Comparison of ENCODE assay signal across 9 cellular contexts in genomic region chr2:68463287-68463877, GRCh38. TPM values are rescaled to one million over a fixed set of nuclear protein-coding genes. Genes with fewer than 3 reads are reported as not detected.
DNase-seq lines count a peak whose midpoint lies in the region; ATAC-seq and TF ChIP-seq lines count a peak whose summit lies in the region.
"Had no signal": no experiment of that assay in that cellular context is flagged by ENCODE, and none has a peak within 500 bp of the region (broad histone marks: within the 10 kb centered on the region; RNA-seq: fewer than 3 reads in every experiment).

No MANE protein-coding gene starts in this region.

- H3K36me3 ChIP-seq in DOHH2 (ENCODE audit: control insufficient read depth, low read length): peaks cover 13% of the 10 kb centered on the region

- no peaks in the 10 kb centered on the region for H4K20me1 ChIP-seq in DOHH2 (ENCODE audit: control insufficient read depth, insufficient read depth, low read depth, low read length)

- DNase-seq in fibroblast of villous mesenchyme (ENCODE audit: low read depth): peak; percentile 71
- DNase-seq in retina: peak; percentile 26
- DNase-seq in activated T-cell treated with anti-CD3 and anti-CD28 coated beads, Interleukin-2, amount 50 U/mL, for 1 hour: no peak

- no peak for ATAC-seq in SK-N-SH treated with all-trans-retinoic acid at 6 μM for 48 hours
- ATAC-seq in GM18861 (IDR thresholded peaks at IDR 0.05; ENCODE audit: unreplicated experiment): no peak
- no peak for ATAC-seq in HG02571 (IDR thresholded peaks at IDR 0.05; ENCODE audit: unreplicated experiment)

- no peak overlapping the region for H3K27ac ChIP-seq in DOHH2 (ENCODE audit: low read depth, low read length)
- H3K27ac ChIP-seq: SK-N-MC had no signal

- no peaks in the 10 kb centered on the region for H3K27me3 ChIP-seq in DOHH2 (ENCODE audit: control insufficient read depth, low read length)

- H3K9me2 ChIP-seq in DOHH2 (replicated peaks; ENCODE audit: control insufficient read depth, low read length): no peaks in the 10 kb centered on the region

- peak; percentile 75 for TF ChIP-seq CTCF in DOHH2 (IDR thresholded peaks at IDR 0.05; ENCODE audit: low read depth, low read length, poor library complexity, severe bottlenecking)
- TF ChIP-seq CTCF in LNCAP (IDR thresholded peaks at IDR 0.05): peak; percentile 58
- peak; percentile 77 for TF ChIP-seq CTCF in fibroblast of villous mesenchyme (IDR thresholded peaks at IDR 0.05; ENCODE audit: insufficient read depth, low read depth, low read length)

- peak overlapping the region; percentile 29; the same call in 1 of the 2 replicates for H3K4me2 ChIP-seq in DOHH2 (ENCODE audit: low read length)

- peaks cover 16% of the 10 kb centered on the region for H3K79me2 ChIP-seq in DOHH2 (ENCODE audit: control insufficient read depth, low read length)

- 0 out of 2 replicates have a peak, but pooled peaks cover 6% of the 10 kb centered on the region for H3F3A ChIP-seq in DOHH2 (ENCODE audit: control insufficient read depth, insufficient read depth)

- peaks cover 21% of the 10 kb centered on the region for H3K4me1 ChIP-seq in DOHH2 (ENCODE audit: control insufficient read depth, low read length)

- no peak overlapping the region for H3K4me3 ChIP-seq in DOHH2 (ENCODE audit: low read length)
- H3K4me3 ChIP-seq in fibroblast of villous mesenchyme (ENCODE audit: low read depth, low read length): no peak overlapping the region
- H3K4me3 ChIP-seq: SK-N-MC had no signal

- H3K9me3 ChIP-seq in DOHH2 (ENCODE audit: control insufficient read depth, insufficient read depth, low read length): no peaks in the 10 kb centered on the region

TF ChIP-seq in SK-N-SH treated with all-trans-retinoic acid at 6 μM for 48 hours, 23 proteins besides CTCF, POLR2A, EP300 and RAD21:
- TF ChIP-seq ARNTL (CRISPR knock-in tag; IDR thresholded peaks at IDR 0.05; ENCODE audit: borderline replicate concordance, low read depth) (no peak), ISL1 (CRISPR knock-in tag; IDR thresholded peaks at IDR 0.05) (0 out of 2 replicates have a peak, but pooled peaks have one; percentile 12)

RNA-seq across cellular contexts. Expression of gene FBXO48, which starts 3.7 kb away (rescaled TPM):
- 0.32 and 0.86 TPM in 2 replicates for total RNA-seq in fibroblast of villous mesenchyme

RNA-seq across cellular contexts. Expression of gene APLF, which starts 4.0 kb away (rescaled TPM):
- 6.4 and 8.6 TPM in 2 replicates for total RNA-seq in fibroblast of villous mesenchyme
